In genomic region chr1:85109475-85109874, GRCh38 we compare ENCODE assay signal across 8 cellular contexts.
DNase-seq lines count a peak whose midpoint lies in the region; ATAC-seq, FAIRE-seq and TF ChIP-seq lines count a peak whose summit lies in the region.

No MANE protein-coding gene starts in this region.

- H3K27me3 ChIP-seq in hepatocyte: no peaks in the 10 kb centered on the region

- H3K4me1 ChIP-seq in hepatocyte (ENCODE audit: insufficient read depth): no peaks in the 10 kb centered on the region

- in situ Hi-C loops in astrocyte of the cerebellum (cut with HindIII; ENCODE audit: low sequenced_read_pairs): no loop called here

- TF ChIP-seq CTCF in D721Med (IDR thresholded peaks at IDR 0.05; ENCODE audit: insufficient read depth, missing control alignments) (peak; percentile 93), GM20000 (IDR thresholded peaks at IDR 0.05; ENCODE audit: extremely low read depth, missing control alignments) (peak; percentile 31), RWPE1 (conservative IDR thresholded peaks at IDR 0.05; ENCODE audit: low read depth) (peak; percentile 49), astrocyte of the cerebellum (IDR thresholded peaks at IDR 0.05; ENCODE audit: low read depth, low read length, missing control alignments) (peak; percentile 93), hepatocyte (IDR thresholded peaks at IDR 0.05; ENCODE audit: poor library complexity) (peak; percentile 83)

- H3K9me2 ChIP-seq in hepatocyte (replicated peaks; ENCODE audit: insufficient read depth): no peaks in the 10 kb centered on the region

- no peaks in the 10 kb centered on the region for H3K36me3 ChIP-seq in hepatocyte (replicated peaks; ENCODE audit: insufficient read depth, low read depth)

- H4K20me1 ChIP-seq in hepatocyte (ENCODE audit: insufficient read depth, poor library complexity, severe bottlenecking): no peaks in the 10 kb centered on the region

- no peak overlapping the region for H3K4me2 ChIP-seq in hepatocyte

- no peak overlapping the region for H2AFZ ChIP-seq in hepatocyte

- no peaks in the 10 kb centered on the region for H3K9me3 ChIP-seq in hepatocyte (ENCODE audit: low read depth)

- POLR2A ChIA-PET in RWPE1 (lab: Yijun Ruan, JAX; ENCODE audit: low non-redundant PET): no interaction called here

- CTCF ChIA-PET in RWPE1 (lab: Yijun Ruan, JAX): interaction anchor here (0.5 to 3.7 kb wide), 19 partner anchors 12 to 165 kb away, joined by 3 to 26 read pairs (median 3); partner anchors contain the start of gene C1orf52

- H3K79me2 ChIP-seq in hepatocyte: no peaks in the 10 kb centered on the region

- DNase-seq in D721Med (ENCODE audit: insufficient read length, low spot score) (peak; percentile 41), GM20000 (ENCODE audit: low spot score) (peak; percentile 52), LHCN-M2 (ENCODE audit: low read depth) (peak; percentile 41), RWPE1 (ENCODE audit: low spot score) (peak; percentile 71), astrocyte of the cerebellum (ENCODE audit: low read depth) (peak; percentile 40), hepatocyte (ENCODE audit: low spot score) (peak; percentile 81), smooth muscle cell of the brain vasculature (ENCODE audit: low read depth, low spot score) (peak; percentile 21)

- ATAC-seq in HG03460 (IDR thresholded peaks at IDR 0.05; ENCODE audit: unreplicated experiment): no peak

- H3K27ac ChIP-seq in RWPE1: no peak overlapping the region
- H3K27ac ChIP-seq in hepatocyte: no peak overlapping the region

- H3K4me3 ChIP-seq in astrocyte of the cerebellum (ENCODE audit: low read depth, low read length) (no peak overlapping the region), hepatocyte (no peak overlapping the region)

- FAIRE-seq in D721Med (lab: Jason Lieb, UNC): peak; percentile 21

Comparison
In these comparisons a context has a peak if more than half of its experiments do, and no peak if none do; other contexts are left out.
1. DNase-seq: peak in every context shown above with its lines; median percentile 81 in hepatocyte; 71 in RWPE1; 52 in GM20000; 41 in D721Med; 41 in LHCN-M2; 40 in astrocyte of the cerebellum; 21 in smooth muscle cell of the brain vasculature.
2. CTCF ChIP-seq: peak in every context shown above with its lines; median percentile 93 in D721Med; 93 in astrocyte of the cerebellum; 83 in hepatocyte; 49 in RWPE1; 31 in GM20000.